9 cellular contexts compared by ENCODE assay signal in the genomic region with DNA sequence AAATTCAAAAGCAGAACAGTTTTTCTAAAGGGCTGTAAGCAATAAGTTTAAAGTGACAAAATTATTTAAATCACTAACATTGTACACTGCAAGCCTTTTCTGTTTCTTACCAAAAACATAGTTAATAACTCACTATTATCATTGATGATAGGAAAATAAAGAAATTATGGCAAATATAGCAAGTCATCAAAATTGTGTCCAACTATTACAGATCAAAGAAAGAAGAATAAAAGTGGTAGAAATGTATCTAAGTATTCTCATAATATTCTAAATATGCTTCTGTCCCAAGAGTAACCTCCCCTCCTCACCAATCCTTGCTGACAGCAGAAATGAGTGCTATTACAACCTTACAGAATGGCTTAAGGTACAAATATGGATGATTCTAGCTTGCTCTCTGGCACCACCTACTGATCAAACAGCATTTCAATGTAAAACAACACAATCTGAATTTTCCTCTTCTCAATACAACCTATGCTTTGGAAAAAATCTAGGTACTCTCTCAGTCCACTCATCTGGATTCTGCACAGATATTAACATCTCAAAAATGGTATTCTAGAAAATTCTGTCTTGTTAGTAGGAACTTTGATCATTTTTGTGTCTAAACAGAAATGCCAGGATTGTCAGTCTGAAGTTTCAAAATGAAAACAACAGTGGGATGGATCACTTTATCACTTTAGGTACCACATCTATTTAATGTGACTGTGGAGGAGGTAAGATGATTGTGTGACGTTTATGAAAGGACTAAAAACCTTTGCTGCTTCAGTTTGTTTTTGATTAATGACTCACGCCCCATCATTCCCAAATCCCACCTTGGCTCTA. TPM values are rescaled to one million over a fixed set of nuclear protein-coding genes. Genes with fewer than 3 reads are reported as not detected.
DNase-seq lines count a peak whose midpoint lies in the region; TF ChIP-seq lines count a peak whose summit lies in the region.
"Had no signal": no experiment of that assay in that cellular context is flagged by ENCODE, and none has a peak within 500 bp of the region (broad histone marks: within the 10 kb centered on the region; RNA-seq: fewer than 3 reads in every experiment).

No MANE protein-coding gene starts in this region.

- WGBS in esophagus muscularis mucosa = 60% methylated on average over 2 of the region's 2 CpGs

- peak; percentile 80 for TF ChIP-seq CTCF in GM12864 (IDR thresholded peaks at IDR 0.05; ENCODE audit: low read depth, low read length, missing control alignments)
- peak; percentile 84 for TF ChIP-seq CTCF in LNCAP (IDR thresholded peaks at IDR 0.05)
- TF ChIP-seq CTCF in esophagus muscularis mucosa (IDR thresholded peaks at IDR 0.05) = peak; percentile 56 to 76 (median 63)
- TF ChIP-seq CTCF in neural crest cell (conservative IDR thresholded peaks at IDR 0.05) = peak; percentile 87

- in situ Hi-C loops in SK-MEL-5 (cut with HindIII; ENCODE audit: low pct_unique_long_range_greater_than_20kb, low sequenced_read_pairs) = no loop called here

- H3K36me3 Mint-ChIP-seq in neural crest cell (ENCODE audit: low read depth) = peaks cover 19% of the 10 kb centered on the region
- peaks cover 44% of the 10 kb centered on the region for H3K36me3 Mint-ChIP-seq in activated T-cell treated with anti-CD3 and anti-CD28 coated beads, Interleukin-2, amount 50 U/mL, for 24 hours (ENCODE audit: low read depth)

- H3K27ac ChIP-seq in esophagus muscularis mucosa (replicated peaks in 1 of 4) = no peak overlapping the region

- no peaks in the 10 kb centered on the region for H3K27me3 Mint-ChIP-seq in neural crest cell (ENCODE audit: low read depth)
- H3K27me3 Mint-ChIP-seq in activated T-cell treated with anti-CD3 and anti-CD28 coated beads, Interleukin-2, amount 50 U/mL, for 24 hours = no peaks in the 10 kb centered on the region

- DNase-seq in AML-193 (lab: John Stamatoyannopoulos, UW) = peak; percentile 36 to 44
- no peak for DNase-seq in GM12864 (ENCODE audit: low read depth)
- peak; percentile 65 for DNase-seq in SK-MEL-5 (ENCODE audit: low read depth, low spot score)
- no peak for DNase-seq in esophagus muscularis mucosa (ENCODE audit: extremely low spot score)
- peak; percentile 23 for DNase-seq in neural crest cell (ENCODE audit: low read depth, low spot score)
- no peak for DNase-seq in cortex of kidney (lab: John Stamatoyannopoulos, UW)
- DNase-seq in activated T-cell treated with anti-CD3 and anti-CD28 coated beads, Interleukin-2, amount 50 U/mL, for 24 hours = no peak

- no peak for TF ChIP-seq EP300 in esophagus muscularis mucosa (IDR thresholded peaks at IDR 0.05)

- no peaks in the 10 kb centered on the region for H3K4me1 Mint-ChIP-seq in neural crest cell
- peaks cover 3% of the 10 kb centered on the region for H3K4me1 Mint-ChIP-seq in activated T-cell treated with anti-CD3 and anti-CD28 coated beads, Interleukin-2, amount 50 U/mL, for 24 hours (ENCODE audit: low read depth)
- H3K4me1 Mint-ChIP-seq: immature natural killer cell had no signal

- no peaks in the 10 kb centered on the region for H3K9me3 ChIP-seq in esophagus muscularis mucosa

- H3K9me3 Mint-ChIP-seq in neural crest cell = no peaks in the 10 kb centered on the region
- H3K9me3 Mint-ChIP-seq in activated T-cell treated with anti-CD3 and anti-CD28 coated beads, Interleukin-2, amount 50 U/mL, for 24 hours = no peaks in the 10 kb centered on the region
- H3K9me3 Mint-ChIP-seq: immature natural killer cell had no signal

- H3K4me3 Mint-ChIP-seq in neural crest cell = no peak overlapping the region
- no peak overlapping the region for H3K4me3 Mint-ChIP-seq in activated T-cell treated with anti-CD3 and anti-CD28 coated beads, Interleukin-2, amount 50 U/mL, for 24 hours
- H3K4me3 Mint-ChIP-seq: immature natural killer cell had no signal

- H3K4me3 ChIP-seq in GM12864 (ENCODE audit: low read depth, low read length) (no peak overlapping the region), esophagus muscularis mucosa (no peak overlapping the region)

- peaks cover 16 to 40% (median 22%) of the 10 kb centered on the region in 4 donors for H3K36me3 ChIP-seq in esophagus muscularis mucosa

- TF ChIP-seq POLR2A in esophagus muscularis mucosa (IDR thresholded peaks at IDR 0.05; ENCODE audit: low read depth) = no peak

- H3K27me3 ChIP-seq in esophagus muscularis mucosa = no peaks in the 10 kb centered on the region

- H3K4me1 ChIP-seq in esophagus muscularis mucosa = no peaks in the 10 kb centered on the region

- H3K27ac Mint-ChIP-seq in neural crest cell (ENCODE audit: unreplicated experiment) = no peak overlapping the region
- H3K27ac Mint-ChIP-seq in activated T-cell treated with anti-CD3 and anti-CD28 coated beads, Interleukin-2, amount 50 U/mL, for 24 hours = no peak overlapping the region

- intact Hi-C loops in esophagus muscularis mucosa (cut with DNase I) = no loop called here

RNA-seq across cellular contexts. Expression of a gene that starts 40.9 kb away (rescaled TPM):
- 8.4 TPM in 2 replicates for total RNA-seq in SK-MEL-5 (2014; rRNA removed; shearing (Covaris generic))
- polyA plus RNA-seq in SK-MEL-5 (2015; cell fraction: cytosol; rRNA removed) = 25.3 and 29.3 TPM in 2 replicates
- 8.8 and 9.5 TPM in 2 replicates for polyA plus RNA-seq in SK-MEL-5 (2015; cell fraction: nucleus; rRNA removed)
- total RNA-seq in esophagus muscularis mucosa = 10 to 100 TPM in 2 of 4 donors, 1 to 10 TPM in 2; 7.6 to 15.7 (median 11.2) TPM
- total RNA-seq in neural crest cell = 25.5 and 27.1 TPM in 2 replicates

Comparison
In these comparisons a context has a peak if more than half of its experiments do, and no peak if none do; other contexts are left out.
1. DNase-seq: peak in AML-193 (2 of 2), SK-MEL-5 (single experiment) and neural crest cell (single experiment); none in GM12864 (single experiment), esophagus muscularis mucosa (single experiment), cortex of kidney (single experiment) and activated T-cell treated with anti-CD3 and anti-CD28 coated beads, Interleukin-2, amount 50 U/mL, for 24 hours (single experiment).
2. Peak in every context shown above with its lines, with median percentiles within 50 percentile points of each other: CTCF ChIP-seq.